In genomic region chr20:51002633-51003032, GRCh38 we compare ENCODE assay signal across 23 cellular contexts. TPM values are rescaled to one million over a fixed set of nuclear protein-coding genes. Genes with fewer than 3 reads are reported as not detected.
"Had no signal": no experiment of that assay in that cellular context is flagged by ENCODE, and none has a peak within 500 bp of the region (broad histone marks: within the 10 kb centered on the region; RNA-seq: fewer than 3 reads in every experiment).

No MANE protein-coding gene starts in this region.

- H3K4me3 ChIP-seq: MG63 had no signal

- H3K4me2 ChIP-seq: SK-N-SH had no signal

- ATAC-seq: HepG2 had no signal

- H3K27me3 ChIP-seq: MG63 had no signal

- DNase-seq: IMR-90, Karpas-422, KG1, MG63, NCI-H1092, NCI-H1105 treated with DMSO at 0.1 percent for 48 hours, NCI-H1417 treated with DMSO at 0.1 percent for 48 hours, NCI-H146, NCI-H1694 treated with DMSO at 0.1 percent for 48 hours, NCI-H1930, NCI-H2081, NCI-H2107, NCI-H226, NCI-H446, NCI-H510A, NCI-H524 treated with DMSO at 0.1 percent for 48 hours, NCI-H69, NCI-H774, Right ventricle myocardium superior, RPMI8226, SIG-M5, SK-N-SH had no signal

- H3K9ac ChIP-seq: SK-N-SH had no signal

- H3K9me3 ChIP-seq: MG63, SK-N-SH had no signal

RNA-seq across cellular contexts. Expression of gene KCNG1, which starts 20.3 kb away (rescaled TPM):
- total RNA-seq: HepG2 had no signal
